Comparison of ENCODE assay signal across 12 cellular contexts in genomic region chr17:73142763-73143395, GRCh38. TPM values are rescaled to one million over a fixed set of nuclear protein-coding genes. Genes with fewer than 3 reads are reported as not detected.
DNase-seq lines count a peak whose midpoint lies in the region; ATAC-seq and TF ChIP-seq lines count a peak whose summit lies in the region.
"Had no signal": no experiment of that assay in that cellular context is flagged by ENCODE, and none has a peak within 500 bp of the region (broad histone marks: within the 10 kb centered on the region; RNA-seq: fewer than 3 reads in every experiment).

No MANE protein-coding gene starts in this region.

- H3K27ac ChIP-seq in HL-60 (replicated peaks), result peak overlapping the region; percentile 71

- H3K27me3 Mint-ChIP-seq in T-helper 17 cell, result peaks cover 5% of the 10 kb centered on the region

- no peaks in the 10 kb centered on the region for H3K36me3 Mint-ChIP-seq in T-helper 17 cell (ENCODE audit: low read depth)

- peak; percentile 32 for ATAC-seq in T-helper 17 cell
- ATAC-seq: sciatic nerve had no signal

- no peaks in the 10 kb centered on the region for H3K9me3 ChIP-seq in T-helper 17 cell (ENCODE audit: control insufficient read depth, low read length, poor library complexity, severe bottlenecking)

- peak; percentile 29 for DNase-seq in AG20443 (ENCODE audit: low spot score)
- peak; percentile 84 to 97 for DNase-seq in HL-60 (ENCODE audit: low read depth in 1 of 2, low spot score in 1 of 2)
- DNase-seq in T-helper 17 cell, result no peak
- DNase-seq in foreskin melanocyte, result peak; percentile 57
- DNase-seq in nucleus accumbens (lab: John Stamatoyannopoulos, UW), result no peak
- DNase-seq in retina, result no peak
- DNase-seq in DMS114 treated with DMSO at 0.1 percent for 48 hours (lab: John Stamatoyannopoulos, UW; ENCODE audit: unreplicated experiment), result no peak
- no peak for DNase-seq in HPDE6-E6E7 (ENCODE audit: extremely low spot score)
- DNase-seq: effector memory CD4-positive, alpha-beta T cell; left cardiac atrium; stimulated activated naive CD4-positive, alpha-beta T cell treated with Interleukin-2 at 50 U/mL for 16 hours had no signal

- H3K27ac Mint-ChIP-seq in T-helper 17 cell, result peak overlapping the region; percentile 66

- peak overlapping the region; percentile 72 for H3K4me3 Mint-ChIP-seq in T-helper 17 cell

- no peak overlapping the region for H3K4me3 ChIP-seq in HL-60 (replicated peaks; ENCODE audit: insufficient read depth, low read length)

- no peaks in the 10 kb centered on the region for H3K27me3 ChIP-seq in HL-60 (ENCODE audit: insufficient read depth, poor library complexity, severe bottlenecking)

- TF ChIP-seq CTCF in HL-60 (IDR thresholded peaks at IDR 0.05; ENCODE audit: insufficient read depth, low read length), result no peak

- peaks cover 11% of the 10 kb centered on the region for H3K4me1 Mint-ChIP-seq in T-helper 17 cell

RNA-seq across cellular contexts. Expression of gene SSTR2, which starts 21.9 kb away (rescaled TPM):
- not detected for total RNA-seq in T-helper 17 cell

RNA-seq across cellular contexts. Expression of gene COG1, which starts 50.0 kb away (rescaled TPM):
- total RNA-seq in T-helper 17 cell, result 10 to 100 TPM; 64.4 to 70.0 TPM

RNA-seq across cellular contexts. Expression of gene SLC39A11, which starts 50.4 kb away (rescaled TPM):
- total RNA-seq in T-helper 17 cell, result 10 to 100 TPM; 23.3 to 32.5 TPM

Comparison
In these comparisons a context has a peak if more than half of its experiments do, and no peak if none do; other contexts are left out.
1. DNase-seq: peak in AG20443 (single experiment), HL-60 (2 of 2) and foreskin melanocyte (single experiment); none in T-helper 17 cell (0 of 3), nucleus accumbens (0 of 56), retina (single experiment), DMS114 treated with DMSO at 0.1 percent for 48 hours (single experiment) and HPDE6-E6E7 (single experiment).